ENCODE assay signal across 8 cellular contexts in the genomic region with DNA sequence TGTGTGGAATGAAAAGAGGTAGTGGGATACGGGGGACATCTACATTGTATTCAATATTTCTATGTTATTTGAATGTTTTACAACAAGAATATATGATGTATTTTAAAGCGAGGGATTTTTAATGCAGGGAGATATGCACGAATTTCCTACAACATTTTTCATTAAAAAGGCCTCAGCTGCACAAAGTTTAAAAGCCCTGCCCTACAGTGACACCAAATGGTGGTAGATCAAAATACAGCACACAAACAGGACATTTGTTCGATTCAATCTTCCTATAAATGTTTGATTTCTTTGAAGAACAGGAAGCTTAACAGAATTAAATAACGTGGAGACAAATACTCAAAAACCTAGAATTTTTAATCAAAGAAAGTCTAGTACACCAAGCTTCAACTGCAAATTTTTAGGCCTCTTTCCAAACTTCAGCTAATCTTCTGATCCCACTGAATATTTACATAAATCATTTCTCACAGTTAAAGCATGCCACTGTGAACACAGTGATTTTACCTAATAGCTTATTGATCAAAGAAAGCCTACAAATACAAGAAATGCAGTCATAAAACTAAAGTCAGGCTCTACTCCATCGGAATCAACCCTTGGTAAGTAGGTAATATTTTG.
DNase-seq lines count a peak whose midpoint lies in the region; ATAC-seq and TF ChIP-seq lines count a peak whose summit lies in the region.

No MANE protein-coding gene starts in this region.

- no peaks in the 10 kb centered on the region for H4K20me1 ChIP-seq in SU-DHL-6 (ENCODE audit: low read depth, low read length)
- no peaks in the 10 kb centered on the region for H4K20me1 ChIP-seq in hepatocyte (ENCODE audit: insufficient read depth, poor library complexity, severe bottlenecking)

- H3K4me1 Mint-ChIP-seq in HFFc6 (ENCODE audit: low read depth): peaks cover 32% of the 10 kb centered on the region

- intact Hi-C loops in uterus (cut with DNase I; ENCODE audit: low total_unique reads): no loop called here

- H3K36me3 Mint-ChIP-seq in HFFc6 (ENCODE audit: low read depth): peaks cover 7% of the 10 kb centered on the region; the same call in 1 of the 2 replicates

- peak; percentile 75 for TF ChIP-seq CTCF in C4-2B (conservative IDR thresholded peaks at IDR 0.05)
- TF ChIP-seq CTCF in HFFc6 (IDR thresholded peaks at IDR 0.05): peak; percentile 81
- peak; percentile 17 for TF ChIP-seq CTCF in SU-DHL-6 (IDR thresholded peaks at IDR 0.05; ENCODE audit: insufficient read depth, low read length, poor library complexity, severe bottlenecking)
- peak; percentile 72 for TF ChIP-seq CTCF in hepatocyte (IDR thresholded peaks at IDR 0.05; ENCODE audit: poor library complexity)
- peak in 3 of 4 experiments; percentile 15 to 36 (median 23) for TF ChIP-seq CTCF in uterus (IDR thresholded peaks at IDR 0.05)

- H3K27ac ChIP-seq in C4-2B (no peak overlapping the region), SU-DHL-6 (ENCODE audit: low read depth, low read length) (no peak overlapping the region), hepatocyte (no peak overlapping the region), uterus (no peak overlapping the region)

- H3K9me2 ChIP-seq in SU-DHL-6 (replicated peaks; ENCODE audit: insufficient read depth, low read length) (no peaks in the 10 kb centered on the region), hepatocyte (replicated peaks; ENCODE audit: insufficient read depth) (no peaks in the 10 kb centered on the region)

- no peaks in the 10 kb centered on the region for H3F3A ChIP-seq in SU-DHL-6 (ENCODE audit: insufficient read depth)

- H3K4me3 Mint-ChIP-seq in HFFc6: no peak overlapping the region

- no peak overlapping the region for H3K4me3 ChIP-seq in SU-DHL-6 (ENCODE audit: insufficient read depth, low read length, poor library complexity, severe bottlenecking)
- H3K4me3 ChIP-seq in hepatocyte: no peak overlapping the region
- H3K4me3 ChIP-seq in uterus: no peak overlapping the region

- no peaks in the 10 kb centered on the region for H3K27me3 Mint-ChIP-seq in HFFc6 (ENCODE audit: insufficient read depth)

- H2AFZ ChIP-seq in SU-DHL-6 (ENCODE audit: low read depth, low read length, severe bottlenecking): no peak overlapping the region
- H2AFZ ChIP-seq in hepatocyte: no peak overlapping the region

- H3K4me2 ChIP-seq in SU-DHL-6 (ENCODE audit: low read depth, low read length, poor library complexity, severe bottlenecking) (no peak overlapping the region), hepatocyte (no peak overlapping the region)

- no peaks in the 10 kb centered on the region for H3K9me3 ChIP-seq in SU-DHL-6 (ENCODE audit: insufficient read depth, low read length)
- no peaks in the 10 kb centered on the region for H3K9me3 ChIP-seq in hepatocyte (ENCODE audit: low read depth)
- H3K9me3 ChIP-seq in uterus: no peaks in the 10 kb centered on the region

- no peaks in the 10 kb centered on the region for H3K79me2 ChIP-seq in SU-DHL-6 (ENCODE audit: insufficient read depth, low read length)
- H3K79me2 ChIP-seq in hepatocyte: no peaks in the 10 kb centered on the region

- no peaks in the 10 kb centered on the region for H3K9me3 Mint-ChIP-seq in HFFc6

- H3K4me1 ChIP-seq in hepatocyte (ENCODE audit: insufficient read depth) (no peaks in the 10 kb centered on the region), uterus (no peaks in the 10 kb centered on the region)

- 49% methylated on average over 6 of the region's 6 CpGs for WGBS in hepatocyte (ENCODE audit: low lambda C conversion rate, missing lambda C conversion rate)

- TF ChIP-seq POLR2A in uterus (IDR thresholded peaks at IDR 0.05): no peak

- ATAC-seq in HG02852 (IDR thresholded peaks at IDR 0.05; ENCODE audit: unreplicated experiment) (no peak), HG02884 (IDR thresholded peaks at IDR 0.05; ENCODE audit: unreplicated experiment) (no peak)

- H3K27ac Mint-ChIP-seq in HFFc6: peak overlapping the region; percentile 51

- DNase-seq in HFFc6 (peak; percentile 45), hepatocyte (ENCODE audit: low spot score) (peak; percentile 50), uterus (no peak), NCI-H187 treated with DMSO at 0.1 percent for 48 hours (lab: John Stamatoyannopoulos, UW) (no peak)

- H3K9ac ChIP-seq in SU-DHL-6 (ENCODE audit: low read length): no peak overlapping the region

- 0 out of 2 replicates have a peak, but pooled peaks cover 2% of the 10 kb centered on the region for H3K36me3 ChIP-seq in SU-DHL-6 (ENCODE audit: low read length)
- no peaks in the 10 kb centered on the region for H3K36me3 ChIP-seq in hepatocyte (replicated peaks; ENCODE audit: insufficient read depth, low read depth)
- no peaks in the 10 kb centered on the region for H3K36me3 ChIP-seq in uterus

- H3K27me3 ChIP-seq in SU-DHL-6 (ENCODE audit: low read length): no peaks in the 10 kb centered on the region
- no peaks in the 10 kb centered on the region for H3K27me3 ChIP-seq in hepatocyte
- no peaks in the 10 kb centered on the region for H3K27me3 ChIP-seq in uterus

Comparison
In these comparisons a context has a peak if more than half of its experiments do, and no peak if none do; other contexts are left out.
1. CTCF ChIP-seq: peak in every context shown above with its lines; median percentile 81 in HFFc6; 75 in C4-2B; 72 in hepatocyte; 23 in uterus; 17 in SU-DHL-6.
2. DNase-seq: peak in HFFc6 (single experiment) and hepatocyte (single experiment); none in uterus (0 of 2) and NCI-H187 treated with DMSO at 0.1 percent for 48 hours (single experiment).